ENCODE assay signal across 22 cellular contexts in the genomic region with DNA sequence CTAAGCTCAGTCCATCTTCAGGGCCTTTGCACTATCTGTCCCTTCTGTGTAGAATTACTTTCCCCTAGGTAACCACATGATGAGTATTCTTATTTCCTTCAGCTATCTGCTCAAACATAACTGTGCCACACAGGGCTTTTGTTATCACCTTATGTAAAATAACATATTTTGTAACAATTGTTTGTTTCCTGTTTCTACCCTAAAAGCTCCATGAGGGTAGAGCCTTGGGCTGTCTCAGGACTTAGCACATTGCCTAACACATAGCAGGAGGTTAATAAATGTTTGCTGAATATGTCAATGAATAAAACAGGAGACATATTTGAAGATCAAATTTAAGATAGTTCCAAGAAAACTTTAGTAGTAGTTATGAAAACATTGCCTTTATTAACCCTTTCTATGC. TPM values are rescaled to one million over a fixed set of nuclear protein-coding genes. Genes with fewer than 3 reads are reported as not detected.
A peak's percentile ranks its signal among the peaks of the same experiment; 100 is the strongest.
DNase-seq lines count a peak whose midpoint lies in the region; ATAC-seq, FAIRE-seq and TF ChIP-seq lines count a peak whose summit lies in the region.
"Had no signal": no experiment of that assay in that cellular context is flagged by ENCODE, and none has a peak within 500 bp of the region (broad histone marks: within the 10 kb centered on the region; RNA-seq: fewer than 3 reads in every experiment).

No MANE protein-coding gene starts in this region.

- no peak for ATAC-seq in activated T-helper 17 cell treated with anti-CD3 and anti-CD28 coated beads, Interleukin-2, amount 50 U/mL, for 72 hours (replicated peaks)
- ATAC-seq: CD8-positive, alpha-beta T cell had no signal

- peaks cover 3% of the 10 kb centered on the region for H3K9me3 Mint-ChIP-seq in activated T-helper 17 cell treated with anti-CD3 and anti-CD28 coated beads, Interleukin-2, amount 50 U/mL, for 72 hours

- DNase-seq in GM19239 (ENCODE audit: insufficient read length, low spot score) (no peak), H54 (ENCODE audit: insufficient read length, low spot score) (no peak), amniotic epithelial cell (ENCODE audit: low read depth) (peak; percentile 36), breast epithelium (ENCODE audit: low spot score in 2 of 2) (no peak), dedifferentiated amniotic fluid mesenchymal stem cell (ENCODE audit: extremely low spot score) (no peak)
- DNase-seq in activated T-cell treated with anti-CD3 and anti-CD28 coated beads, Interleukin-2, amount 50 U/mL, for 1 hour = no peak
- DNase-seq: Caco-2; CD4-positive, CD25-positive, alpha-beta regulatory T cell; CD8-positive, alpha-beta T cell; DMS153; DND-41; GOT3; H7; HCEC 1CT had no signal

- no peaks in the 10 kb centered on the region for H3K4me1 Mint-ChIP-seq in activated T-helper 17 cell treated with anti-CD3 and anti-CD28 coated beads, Interleukin-2, amount 50 U/mL, for 72 hours
- H3K4me1 Mint-ChIP-seq: B cell; CD4-positive, CD25-positive, alpha-beta regulatory T cell had no signal

- H3K4me1 ChIP-seq in subcutaneous abdominal adipose tissue (ENCODE audit: control insufficient read depth in 5 of 5, insufficient read depth in 5 of 5, low read length in 5 of 5) (peaks cover 4 to 35% (median 15%) of the 10 kb centered on the region in 5 donors), breast epithelium (no peaks in the 10 kb centered on the region)
- H3K4me1 ChIP-seq: BLaER1, Caco-2 had no signal

- H3K4me3 ChIP-seq in subcutaneous abdominal adipose tissue (ENCODE audit: low read depth in 1 of 5, low read length in 5 of 5) (no peak overlapping the region), breast epithelium (no peak overlapping the region)
- H3K4me3 ChIP-seq: BLaER1 had no signal

- H3K27ac Mint-ChIP-seq in activated T-helper 17 cell treated with anti-CD3 and anti-CD28 coated beads, Interleukin-2, amount 50 U/mL, for 72 hours = no peak overlapping the region
- H3K27ac Mint-ChIP-seq: B cell; CD4-positive, CD25-positive, alpha-beta regulatory T cell; CD8-positive, alpha-beta T cell had no signal

- FAIRE-seq in GM19239 (lab: Jason Lieb, UNC) (peak; percentile 4), H54 (lab: Jason Lieb, UNC) (peak; percentile 33)
- FAIRE-seq: G401.6, GM12892 had no signal

- H3K4me3 Mint-ChIP-seq in activated T-helper 17 cell treated with anti-CD3 and anti-CD28 coated beads, Interleukin-2, amount 50 U/mL, for 72 hours = no peak overlapping the region
- H3K4me3 Mint-ChIP-seq: B cell; CD4-positive, CD25-positive, alpha-beta regulatory T cell; CD8-positive, alpha-beta T cell had no signal

- H3K36me3 ChIP-seq in subcutaneous abdominal adipose tissue (ENCODE audit: control insufficient read depth in 5 of 5, insufficient read depth in 5 of 5, low read length in 5 of 5) = peaks cover 0 to 4% (median 0%) of the 10 kb centered on the region in 5 donors
- H3K36me3 ChIP-seq in breast epithelium = no peaks in the 10 kb centered on the region
- H3K36me3 ChIP-seq: BLaER1 had no signal

- TF ChIP-seq CTCF in breast epithelium (IDR thresholded peaks at IDR 0.05) = no peak

- H3K27me3 Mint-ChIP-seq in activated T-helper 17 cell treated with anti-CD3 and anti-CD28 coated beads, Interleukin-2, amount 50 U/mL, for 72 hours = no peaks in the 10 kb centered on the region
- H3K27me3 Mint-ChIP-seq: B cell; CD4-positive, CD25-positive, alpha-beta regulatory T cell had no signal

- H3K27ac ChIP-seq in subcutaneous abdominal adipose tissue (ENCODE audit: low read depth, low read length) (peak overlapping the region; percentile 8), breast epithelium (no peak overlapping the region)
- H3K27ac ChIP-seq: BLaER1, C4-2B had no signal

- no peaks in the 10 kb centered on the region for H3K9me3 ChIP-seq in subcutaneous abdominal adipose tissue (ENCODE audit: control insufficient read depth in 5 of 5, low read length in 5 of 5)
- no peaks in the 10 kb centered on the region for H3K9me3 ChIP-seq in breast epithelium
- H3K9me3 ChIP-seq: BLaER1, Caco-2 had no signal

- H3K36me3 Mint-ChIP-seq in activated T-helper 17 cell treated with anti-CD3 and anti-CD28 coated beads, Interleukin-2, amount 50 U/mL, for 72 hours (ENCODE audit: low read depth) = no peaks in the 10 kb centered on the region
- H3K36me3 Mint-ChIP-seq: CD4-positive, CD25-positive, alpha-beta regulatory T cell; CD8-positive, alpha-beta T cell had no signal

- intact Hi-C loops in breast epithelium (cut with DNase I; ENCODE audit: low total_unique reads) = no loop called here

- TF ChIP-seq POLR2A in H54 (IDR thresholded peaks at IDR 0.05; ENCODE audit: low read depth, low read length) = no peak
- no peak for TF ChIP-seq POLR2A in breast epithelium (IDR thresholded peaks at IDR 0.05)

- H3K9ac ChIP-seq in subcutaneous abdominal adipose tissue (ENCODE audit: low read length in 5 of 5) = no peak overlapping the region
- H3K9ac ChIP-seq: BLaER1 had no signal

- H3K27me3 ChIP-seq in subcutaneous abdominal adipose tissue (ENCODE audit: control insufficient read depth in 5 of 5, insufficient read depth in 4 of 5, low read length in 5 of 5) (no peaks in the 10 kb centered on the region), breast epithelium (no peaks in the 10 kb centered on the region)
- H3K27me3 ChIP-seq: BLaER1 had no signal

RNA-seq across cellular contexts. Expression of a gene that starts 14.7 kb away (rescaled TPM):
- total RNA-seq in breast epithelium = 10 to 100 TPM; 17.9 to 60.0 (median 48.5) TPM
- total RNA-seq in activated T-helper 17 cell treated with anti-CD3 and anti-CD28 coated beads, Interleukin-2, amount 50 U/mL, for 72 hours = under 1 TPM in 1 of 2 donors, not detected in 1; 0.03 TPM
- total RNA-seq: A172; B cell; CD8-positive, alpha-beta T cell had no signal

Comparison
In these comparisons a context has a peak if more than half of its experiments do, and no peak if none do; other contexts are left out.
1. RNA of a gene that starts 14.7 kb away (total RNA-seq): 17.9 to 60.0 TPM in breast epithelium; 0.03 TPM in activated T-helper 17 cell treated with anti-CD3 and anti-CD28 coated beads, Interleukin-2, amount 50 U/mL, for 72 hours; every median in the first group is over 10 times any median in the second.